Comparison of ENCODE assay signal across 20 cellular contexts in genomic region chr1:178339834-178340233, GRCh38.
"Had no signal": no experiment of that assay in that cellular context is flagged by ENCODE, and none has a peak within 500 bp of the region (broad histone marks: within the 10 kb centered on the region; RNA-seq: fewer than 3 reads in every experiment).

No MANE protein-coding gene starts in this region.

- H3K27ac ChIP-seq: gastroesophageal sphincter, left lung, neutrophil, sigmoid colon, testis, transverse colon had no signal

- H3K36me3 ChIP-seq: gastroesophageal sphincter, left lung, neutrophil, sigmoid colon, transverse colon had no signal

- ATAC-seq: activated CD8-positive, alpha-beta memory T cell treated with anti-CD3 and anti-CD28 coated beads, Interleukin-2, amount 10 ng/mL, durations not matched to agents 7 days and 5 days; activated CD8-positive, alpha-beta T cell treated with anti-CD3 and anti-CD28 coated beads, Interleukin-2, amount 10 ng/mL, durations not matched to agents 7 days and 5 days; activated naive CD8-positive, alpha-beta T cell treated with anti-CD3 and anti-CD28 coated beads, Interleukin-2, amount 50 U/mL, for 24 hours; gastroesophageal sphincter; left lung; mucosa of descending colon had no signal

- H3K4me3 ChIP-seq: gastroesophageal sphincter, left lung, mucosa of descending colon, sigmoid colon, testis, transverse colon had no signal

- H3K9me3 ChIP-seq: gastroesophageal sphincter, left lung, mucosa of descending colon, neutrophil, sigmoid colon, testis, transverse colon had no signal

- H3K27me3 ChIP-seq: gastroesophageal sphincter, left lung, neutrophil, sigmoid colon, testis, transverse colon had no signal

- DNase-seq: activated B cell treated with CpG ODN at 0.5 μM for 24 hours; activated CD4-positive, alpha-beta T cell treated with anti-CD3 and anti-CD28 coated beads, Interleukin-2, amount 50 U/mL, for 1 hour; activated CD8-positive, alpha-beta memory T cell treated with anti-CD3 and anti-CD28 coated beads, Interleukin-2, amount 10 ng/mL, durations not matched to agents 7 days and 5 days; activated CD8-positive, alpha-beta T cell treated with anti-CD3 and anti-CD28 coated beads, Interleukin-2, amount 10 ng/mL, durations not matched to agents 7 days and 5 days; activated naive CD8-positive, alpha-beta T cell treated with anti-CD3 and anti-CD28 coated beads, Interleukin-2, amount 50 U/mL, for 24 hours; activated T-cell treated with anti-CD3 and anti-CD28 coated beads, Interleukin-2, amount 50 U/mL, for 48 hours; amygdala; kidney glomerular epithelial cell; left lung; mucosa of descending colon; sigmoid colon; stimulated activated CD4-positive, alpha-beta T cell treated with anti-CD3 and anti-CD28 coated beads, Interleukin-15, amount 100 ng/mL, for 24 hours; stimulated activated CD4-positive, alpha-beta T cell treated with anti-CD3 and anti-CD28 coated beads, Interleukin-2, amount 100 ng/mL, for 24 hours; stimulated activated naive CD4-positive, alpha-beta T cell treated with Interleukin-2 at 50 U/mL for 16 hours; T-helper 2 cell; testis; transverse colon had no signal

- FAIRE-seq: urothelium cell line had no signal
